Comparison of ENCODE assay signal across 9 cellular contexts in genomic region chr1:30758785-30759380, GRCh38. TPM values are rescaled to one million over a fixed set of nuclear protein-coding genes. Genes with fewer than 3 reads are reported as not detected.
DNase-seq lines count a peak whose midpoint lies in the region; ATAC-seq and TF ChIP-seq lines count a peak whose summit lies in the region.
"Had no signal": no experiment of that assay in that cellular context is flagged by ENCODE, and none has a peak within 500 bp of the region (broad histone marks: within the 10 kb centered on the region; RNA-seq: fewer than 3 reads in every experiment).

No MANE protein-coding gene starts in this region.

- no peak for ATAC-seq in SK-N-SH treated with all-trans-retinoic acid at 6 μM for 48 hours
- no peak for ATAC-seq in natural killer cell treated with Interleukin-12 subunit alpha and Interleukin-12 subunit beta and Interleukin-15 and Interleukin-18, amount 100 ng/mL, for 72 hours

- H3K79me2 ChIP-seq in SK-N-SH (ENCODE audit: insufficient read depth), result no peaks in the 10 kb centered on the region

- peaks cover 12 to 16% of the 10 kb centered on the region in 2 experiments; a peak in 3 of 4 replicates for H3K4me1 ChIP-seq in SK-N-SH (ENCODE audit: control insufficient read depth in 1 of 2, insufficient read depth in 2 of 2, low read depth in 1 of 2, low read length in 1 of 2)

- H3K9me3 Mint-ChIP-seq in activated CD4-positive, alpha-beta memory T cell treated with anti-CD3 and anti-CD28 coated beads for 36 hours, result no peaks in the 10 kb centered on the region
- H3K9me3 Mint-ChIP-seq in natural killer cell treated with Interleukin-12 subunit alpha and Interleukin-12 subunit beta and Interleukin-15 and Interleukin-18, amount 100 ng/mL, for 72 hours, result no peaks in the 10 kb centered on the region

- no peak overlapping the region for H3K9ac ChIP-seq in SK-N-SH

- H3K9me2 ChIP-seq in SK-N-SH, result no peaks in the 10 kb centered on the region

- peak overlapping the region; percentile 52 for H3K27ac Mint-ChIP-seq in activated CD4-positive, alpha-beta memory T cell treated with anti-CD3 and anti-CD28 coated beads for 36 hours
- H3K27ac Mint-ChIP-seq in natural killer cell treated with Interleukin-12 subunit alpha and Interleukin-12 subunit beta and Interleukin-15 and Interleukin-18, amount 100 ng/mL, for 72 hours, result peak overlapping the region; percentile 98 to 100

- no peak overlapping the region for H2AFZ ChIP-seq in SK-N-SH (ENCODE audit: low read depth)

- no peaks in the 10 kb centered on the region for H3F3A ChIP-seq in SK-N-SH (replicated peaks; ENCODE audit: insufficient read depth)

- H3K27me3 ChIP-seq in SK-N-SH (ENCODE audit: insufficient read depth), result no peaks in the 10 kb centered on the region

- CTCF ChIA-PET in SK-N-SH (lab: Yijun Ruan, JAX), result interaction anchor here (1.0 to 4.7 kb wide), 4 partner anchors 20 to 43 kb away, joined by 3 to 24 read pairs (median 12); no protein-coding TSS in a partner anchor
- CTCF ChIA-PET in activated CD4-positive, alpha-beta memory T cell treated with anti-CD3 and anti-CD28 coated beads for 36 hours (lab: Charles Lee), result interaction anchor here (0.7 to 11.0 kb wide), 7 partner anchors 10 to 39 kb away, joined by 3 to 123 read pairs (median 11); no protein-coding TSS in a partner anchor

- TF ChIP-seq CTCF in SK-N-SH (IDR thresholded peaks at IDR 0.05), result no peak

- peak overlapping the region; percentile 39 for H3K4me3 Mint-ChIP-seq in activated CD4-positive, alpha-beta memory T cell treated with anti-CD3 and anti-CD28 coated beads for 36 hours
- peak overlapping the region; percentile 83 for H3K4me3 Mint-ChIP-seq in natural killer cell treated with Interleukin-12 subunit alpha and Interleukin-12 subunit beta and Interleukin-15 and Interleukin-18, amount 100 ng/mL, for 72 hours

- H4K20me1 ChIP-seq in SK-N-SH (ENCODE audit: insufficient read depth), result no peaks in the 10 kb centered on the region

- no peaks in the 10 kb centered on the region for H3K36me3 ChIP-seq in SK-N-SH (replicated peaks in 1 of 2; ENCODE audit: control insufficient read depth in 1 of 2, insufficient read depth in 2 of 2, low read length in 1 of 2)

- H3K27ac ChIP-seq in SK-N-SH (ENCODE audit: low read depth in 2 of 2, low read length in 1 of 2), result no peak overlapping the region

- H3K4me2 ChIP-seq in SK-N-SH, result no peak overlapping the region

- H3K27me3 Mint-ChIP-seq in activated CD4-positive, alpha-beta memory T cell treated with anti-CD3 and anti-CD28 coated beads for 36 hours, result no peaks in the 10 kb centered on the region
- H3K27me3 Mint-ChIP-seq in natural killer cell treated with Interleukin-12 subunit alpha and Interleukin-12 subunit beta and Interleukin-15 and Interleukin-18, amount 100 ng/mL, for 72 hours, result no peaks in the 10 kb centered on the region

- no peak overlapping the region for H3K4me3 ChIP-seq in SK-N-SH (ENCODE audit: low read depth in 2 of 2, low read length in 1 of 2)

- H3K4me1 Mint-ChIP-seq in activated CD4-positive, alpha-beta memory T cell treated with anti-CD3 and anti-CD28 coated beads for 36 hours (ENCODE audit: low read depth), result peaks cover 84% of the 10 kb centered on the region
- H3K4me1 Mint-ChIP-seq in natural killer cell treated with Interleukin-12 subunit alpha and Interleukin-12 subunit beta and Interleukin-15 and Interleukin-18, amount 100 ng/mL, for 72 hours (ENCODE audit: low read depth in 2 of 2), result peaks cover 60 to 64% of the 10 kb centered on the region in 2 donors

- DNase-seq in SK-N-SH, result no peak
- DNase-seq in Kasumi-1 (lab: John Stamatoyannopoulos, UW), result peak; percentile 39 to 40
- DNase-seq in activated CD4-positive, alpha-beta memory T cell treated with anti-CD3 and anti-CD28 coated beads for 36 hours, result peak; percentile 77
- DNase-seq in natural killer cell treated with Interleukin-12 subunit alpha and Interleukin-12 subunit beta and Interleukin-15 and Interleukin-18, amount 100 ng/mL, for 72 hours (ENCODE audit: low spot score), result no peak
- DNase-seq in NK-92 treated with Interleukin-12 subunit alpha and Interleukin-12 subunit beta, amount 100 ng/mL, for 24 hours (lab: John Stamatoyannopoulos, UW), result no peak
- no peak for DNase-seq in NCI-H1048 (lab: John Stamatoyannopoulos, UW)
- DNase-seq in effector CD4-positive, alpha-beta T cell, result no peak
- DNase-seq: NCI-H526 treated with DMSO at 0.1 percent for 48 hours had no signal

- peaks cover 14% of the 10 kb centered on the region for H3K36me3 Mint-ChIP-seq in activated CD4-positive, alpha-beta memory T cell treated with anti-CD3 and anti-CD28 coated beads for 36 hours
- H3K36me3 Mint-ChIP-seq in natural killer cell treated with Interleukin-12 subunit alpha and Interleukin-12 subunit beta and Interleukin-15 and Interleukin-18, amount 100 ng/mL, for 72 hours, result no peaks in the 10 kb centered on the region

- TF ChIP-seq RAD21 in SK-N-SH (IDR thresholded peaks at IDR 0.05; ENCODE audit: low read length), result no peak

- TF ChIP-seq EP300 in SK-N-SH (IDR thresholded peaks at IDR 0.05; ENCODE audit: borderline replicate concordance in 1 of 2, low read depth in 1 of 2, low read length in 1 of 2), result no peak

- POLR2A ChIA-PET in SK-N-SH (lab: Yijun Ruan, JAX), result no interaction called here
- POLR2A ChIA-PET in activated CD4-positive, alpha-beta memory T cell treated with anti-CD3 and anti-CD28 coated beads for 36 hours (lab: Charles Lee), result interaction anchor here (1.3 to 5.7 kb wide), 5 partner anchors 10 to 40 kb away, joined by 3 to 75 read pairs (median 19); no protein-coding TSS in a partner anchor

- no peaks in the 10 kb centered on the region for H3K9me3 ChIP-seq in SK-N-SH

- intact Hi-C loops in activated CD4-positive, alpha-beta memory T cell treated with anti-CD3 and anti-CD28 coated beads for 36 hours (cut with micrococcal nuclease), result loop anchor here (10.0 kb wide), 1 partner anchor 1176 kb away; the partner anchor contains the start of gene PTP4A2

TF ChIP-seq in SK-N-SH, 30 proteins besides CTCF, POLR2A, EP300 and RAD21:
- TF ChIP-seq MAX (IDR thresholded peaks at IDR 0.05; ENCODE audit: low read depth) (no peak), PBX3 (IDR thresholded peaks at IDR 0.05) (peak; percentile 48)

TF ChIP-seq in SK-N-SH treated with all-trans-retinoic acid at 6 μM for 48 hours, 23 proteins besides CTCF, POLR2A, EP300 and RAD21:
- TF ChIP-seq OSR1 (CRISPR knock-in tag; IDR thresholded peaks at IDR 0.05) (no peak), CSDC2 (CRISPR knock-in tag; IDR thresholded peaks at IDR 0.05) (no peak), TOX (CRISPR knock-in tag; IDR thresholded peaks at IDR 0.05; ENCODE audit: borderline replicate concordance) (no peak), GLIS3 (CRISPR knock-in tag; IDR thresholded peaks at IDR 0.05) (no peak), RARB (CRISPR knock-in tag; IDR thresholded peaks at IDR 0.05) (no peak), PPARA (CRISPR knock-in tag; IDR thresholded peaks at IDR 0.05; ENCODE audit: borderline replicate concordance) (no peak), ZNF8 (CRISPR knock-in tag; IDR thresholded peaks at IDR 0.05) (no peak)

RNA-seq across cellular contexts. Expression of gene LAPTM5, which starts 1.3 kb away (rescaled TPM):
- polyA plus RNA-seq in SK-N-SH (2012; rRNA removed), result 1.0 and 1.1 TPM in 2 replicates
- polyA plus RNA-seq in SK-N-SH (2012; cell fraction: cytosol; rRNA removed), result 0.85 and 0.89 TPM in 2 replicates
- polyA plus RNA-seq in SK-N-SH (2012; cell fraction: nucleus; rRNA removed), result 0.30 and 0.38 TPM in 2 replicates
- total RNA-seq in activated CD4-positive, alpha-beta memory T cell treated with anti-CD3 and anti-CD28 coated beads for 36 hours, result 100 to 1,000 TPM; 190 to 196 TPM
- 100 to 1,000 TPM; 150 to 153 TPM for total RNA-seq in natural killer cell treated with Interleukin-12 subunit alpha and Interleukin-12 subunit beta and Interleukin-15 and Interleukin-18, amount 100 ng/mL, for 72 hours

RNA-seq across cellular contexts. Expression of gene MATN1, which starts 35.5 kb away (rescaled TPM):
- 0.15 and 0.23 TPM in 2 replicates for polyA plus RNA-seq in SK-N-SH (2012; rRNA removed)
- polyA plus RNA-seq in SK-N-SH (2012; cell fraction: cytosol; rRNA removed), result 0.05 and 0.09 TPM in 2 replicates
- 1.3 and 1.4 TPM in 2 replicates for polyA plus RNA-seq in SK-N-SH (2012; cell fraction: nucleus; rRNA removed)
- total RNA-seq in activated CD4-positive, alpha-beta memory T cell treated with anti-CD3 and anti-CD28 coated beads for 36 hours, result under 1 TPM in 1 of 2 experiments, not detected in 1; 0.34 TPM
- 1 to 10 TPM in 1 of 2 donors, under 1 TPM in 1; 0.31 to 1.1 TPM for total RNA-seq in natural killer cell treated with Interleukin-12 subunit alpha and Interleukin-12 subunit beta and Interleukin-15 and Interleukin-18, amount 100 ng/mL, for 72 hours

Comparison
In these comparisons a context has a peak if more than half of its experiments do, and no peak if none do; other contexts are left out.
1. DNase-seq: peak in Kasumi-1 (2 of 2) and activated CD4-positive, alpha-beta memory T cell treated with anti-CD3 and anti-CD28 coated beads for 36 hours (single experiment); none in SK-N-SH (single experiment), natural killer cell treated with Interleukin-12 subunit alpha and Interleukin-12 subunit beta and Interleukin-15 and Interleukin-18, amount 100 ng/mL, for 72 hours (single experiment), NK-92 treated with Interleukin-12 subunit alpha and Interleukin-12 subunit beta, amount 100 ng/mL, for 24 hours (single experiment), NCI-H1048 (single experiment) and effector CD4-positive, alpha-beta T cell (single experiment).